18 cellular contexts compared by ENCODE assay signal in genomic region chr12:49348781-49349180, GRCh38. TPM values are rescaled to one million over a fixed set of nuclear protein-coding genes. Genes with fewer than 3 reads are reported as not detected.
A peak's percentile ranks its signal among the peaks of the same experiment; 100 is the strongest.
DNase-seq lines count a peak whose midpoint lies in the region; ATAC-seq and TF ChIP-seq lines count a peak whose summit lies in the region.
"Had no signal": no experiment of that assay in that cellular context is flagged by ENCODE, and none has a peak within 500 bp of the region (broad histone marks: within the 10 kb centered on the region; RNA-seq: fewer than 3 reads in every experiment).

No MANE protein-coding gene starts in this region.

- no peak overlapping the region for H2AFZ ChIP-seq in hepatocyte

- no peak for DNase-seq in CD8-positive, alpha-beta memory T cell
- no peak for DNase-seq in hepatocyte (ENCODE audit: low spot score)
- DNase-seq in HFFc6 = no peak
- no peak for DNase-seq in naive thymus-derived CD8-positive, alpha-beta T cell
- DNase-seq in AML-193 (lab: John Stamatoyannopoulos, UW) = no peak
- DNase-seq: BE2C, DMS53, foreskin melanocyte, KBM-7, left ventricle myocardium inferior, naive B cell, NCI-H1048, NCI-H2107 had no signal

- no peaks in the 10 kb centered on the region for H3K36me3 Mint-ChIP-seq in CD8-positive, alpha-beta memory T cell
- no peaks in the 10 kb centered on the region for H3K36me3 Mint-ChIP-seq in HFFc6 (ENCODE audit: low read depth)
- peaks cover 0 to 4% (median 0%) of the 10 kb centered on the region in 3 donors for H3K36me3 Mint-ChIP-seq in naive thymus-derived CD8-positive, alpha-beta T cell

- H3K4me3 ChIP-seq in CD8-positive, alpha-beta memory T cell (ENCODE audit: low read length) = no peak overlapping the region
- H3K4me3 ChIP-seq in hepatocyte = no peak overlapping the region
- H3K4me3 ChIP-seq in rectal smooth muscle tissue (ENCODE audit: low read length) = peak overlapping the region; percentile 28

- H3K4me1 ChIP-seq in CD8-positive, alpha-beta memory T cell (ENCODE audit: insufficient read depth, low read length) = peaks cover 33% of the 10 kb centered on the region
- peaks cover 39% of the 10 kb centered on the region for H3K4me1 ChIP-seq in hepatocyte (ENCODE audit: insufficient read depth)
- peaks cover 15% of the 10 kb centered on the region for H3K4me1 ChIP-seq in rectal smooth muscle tissue (ENCODE audit: control insufficient read depth, insufficient read depth, low read length)

- peaks cover 50 to 64% of the 10 kb centered on the region in 2 donors for H3K27me3 Mint-ChIP-seq in CD8-positive, alpha-beta memory T cell
- peaks cover 12% of the 10 kb centered on the region; the same call in 1 of the 2 replicates for H3K27me3 Mint-ChIP-seq in HFFc6 (ENCODE audit: insufficient read depth)
- H3K27me3 Mint-ChIP-seq in naive thymus-derived CD8-positive, alpha-beta T cell = peaks cover 16 to 82% (median 52%) of the 10 kb centered on the region in 5 donors

- no peaks in the 10 kb centered on the region for H3K36me3 ChIP-seq in CD8-positive, alpha-beta memory T cell (ENCODE audit: insufficient read depth, low read length)
- H3K36me3 ChIP-seq in hepatocyte (replicated peaks; ENCODE audit: insufficient read depth, low read depth) = no peaks in the 10 kb centered on the region
- no peaks in the 10 kb centered on the region for H3K36me3 ChIP-seq in rectal smooth muscle tissue (ENCODE audit: control insufficient read depth, insufficient read depth, low read length)
- H3K36me3 ChIP-seq: BE2C, left ventricle myocardium inferior, Peyer's patch had no signal

- no peak overlapping the region for H3K27ac Mint-ChIP-seq in CD8-positive, alpha-beta memory T cell
- H3K27ac Mint-ChIP-seq in HFFc6 = no peak overlapping the region
- no peak overlapping the region for H3K27ac Mint-ChIP-seq in naive thymus-derived CD8-positive, alpha-beta T cell
- H3K27ac Mint-ChIP-seq: naive B cell had no signal

- H3K4me1 Mint-ChIP-seq in CD8-positive, alpha-beta memory T cell = peaks cover 23 to 41% (median 28%) of the 10 kb centered on the region in 3 donors
- H3K4me1 Mint-ChIP-seq in HFFc6 (ENCODE audit: low read depth) = peaks cover 25% of the 10 kb centered on the region
- peaks cover 14 to 39% (median 32%) of the 10 kb centered on the region in 4 donors for H3K4me1 Mint-ChIP-seq in naive thymus-derived CD8-positive, alpha-beta T cell

- H3K9ac ChIP-seq in rectal smooth muscle tissue (ENCODE audit: low read length) = no peak overlapping the region

- no peaks in the 10 kb centered on the region for H3K9me2 ChIP-seq in hepatocyte (replicated peaks; ENCODE audit: insufficient read depth)

- POLR2A ChIA-PET in CD8-positive, alpha-beta memory T cell (lab: Charles Lee) = no interaction called here
- POLR2A ChIA-PET in naive thymus-derived CD8-positive, alpha-beta T cell (lab: Charles Lee) = no interaction called here

- no peaks in the 10 kb centered on the region for H3K9me3 ChIP-seq in CD8-positive, alpha-beta memory T cell (ENCODE audit: low read length)
- H3K9me3 ChIP-seq in hepatocyte (ENCODE audit: low read depth) = no peaks in the 10 kb centered on the region
- H3K9me3 ChIP-seq: BE2C, left ventricle myocardium inferior, Peyer's patch had no signal

- TF ChIP-seq CTCF in hepatocyte (IDR thresholded peaks at IDR 0.05; ENCODE audit: poor library complexity) = no peak
- TF ChIP-seq CTCF in HFFc6 (IDR thresholded peaks at IDR 0.05) = no peak

- peaks cover 51% of the 10 kb centered on the region for H3K27me3 ChIP-seq in CD8-positive, alpha-beta memory T cell (ENCODE audit: insufficient read depth, low read length, poor library complexity, severe bottlenecking)
- H3K27me3 ChIP-seq in hepatocyte (peaks cover 35% of the 10 kb centered on the region), rectal smooth muscle tissue (ENCODE audit: control insufficient read depth, insufficient read depth, low read length) (peaks cover 42% of the 10 kb centered on the region)

- no peak for ATAC-seq in naive thymus-derived CD8-positive, alpha-beta T cell

- peak overlapping the region; percentile 99 for H3K4me2 ChIP-seq in hepatocyte

- no peaks in the 10 kb centered on the region for H3K9me3 Mint-ChIP-seq in CD8-positive, alpha-beta memory T cell
- H3K9me3 Mint-ChIP-seq in HFFc6 = no peaks in the 10 kb centered on the region
- no peaks in the 10 kb centered on the region for H3K9me3 Mint-ChIP-seq in naive thymus-derived CD8-positive, alpha-beta T cell
- H3K9me3 Mint-ChIP-seq: naive B cell had no signal

- H3K79me2 ChIP-seq in hepatocyte = peaks cover 11% of the 10 kb centered on the region

- WGBS in hepatocyte (ENCODE audit: low lambda C conversion rate, missing lambda C conversion rate) = 88% methylated on average over 5 of the region's 5 CpGs

- CTCF ChIA-PET in CD8-positive, alpha-beta memory T cell (lab: Charles Lee) = interaction anchor here (0.7 to 6.8 kb wide), 6 partner anchors 9 to 157 kb away, joined by 3 to 102 read pairs (median 7); partner anchors contain the start of genes PRPH and SPATS2

- no peak overlapping the region for H3K27ac ChIP-seq in CD8-positive, alpha-beta memory T cell (ENCODE audit: low read depth, low read length)
- H3K27ac ChIP-seq in hepatocyte (peak overlapping the region; percentile 76), rectal smooth muscle tissue (ENCODE audit: low read depth, low read length) (no peak overlapping the region)
- H3K27ac ChIP-seq: HL-60, left ventricle myocardium inferior had no signal

- H3K4me3 Mint-ChIP-seq in CD8-positive, alpha-beta memory T cell = peak overlapping the region in 4 of 7 donors; percentile 5 to 32 (median 24)
- no peak overlapping the region for H3K4me3 Mint-ChIP-seq in HFFc6
- H3K4me3 Mint-ChIP-seq in naive thymus-derived CD8-positive, alpha-beta T cell = peak overlapping the region in 5 of 10 donors; percentile 7 to 56 (median 18)

- H4K20me1 ChIP-seq in hepatocyte (ENCODE audit: insufficient read depth, poor library complexity, severe bottlenecking) = no peaks in the 10 kb centered on the region

RNA-seq across cellular contexts. Expression of gene DNAJC22, which starts 2.1 kb away (rescaled TPM):
- total RNA-seq in CD8-positive, alpha-beta memory T cell = not detected
- not detected for polyA plus RNA-seq in CD8-positive, alpha-beta memory T cell
- 28.3 and 30.7 TPM in 2 replicates for total RNA-seq in hepatocyte
- 16.1 and 17.8 TPM in 2 replicates for polyA plus RNA-seq in hepatocyte
- total RNA-seq in HFFc6 (2021; fragmentation: NEBNext Ultra II Directional; extraction: Animal tissue kit (Norgen Biotek cat#: 25700)) = 1 to 10 TPM in 4 of 6 experiments, under 1 TPM in 2; 0.38 to 4.1 (median 2.6) TPM
- total RNA-seq in naive thymus-derived CD8-positive, alpha-beta T cell = not detected
- not detected for polyA plus RNA-seq in naive thymus-derived CD8-positive, alpha-beta T cell

RNA-seq across cellular contexts. Expression of gene C1QL4, which starts 11.8 kb away (rescaled TPM):
- not detected for total RNA-seq in CD8-positive, alpha-beta memory T cell
- polyA plus RNA-seq in CD8-positive, alpha-beta memory T cell = not detected
- not detected in 2 replicates for total RNA-seq in hepatocyte
- polyA plus RNA-seq in hepatocyte = not detected in 2 replicates
- total RNA-seq in HFFc6 (2021; fragmentation: NEBNext Ultra II Directional; extraction: Animal tissue kit (Norgen Biotek cat#: 25700)) = under 1 TPM in 5 of 6 experiments, not detected in 1; 0.14 to 0.48 (median 0.28) TPM
- not detected for total RNA-seq in naive thymus-derived CD8-positive, alpha-beta T cell
- polyA plus RNA-seq in naive thymus-derived CD8-positive, alpha-beta T cell = not detected
- total RNA-seq: endothelial cell of umbilical vein, left ventricle myocardium inferior, Peyer's patch had no signal
- polyA plus RNA-seq: endothelial cell of umbilical vein had no signal

RNA-seq across cellular contexts. Expression of gene SPATS2, which starts 18.5 kb away (rescaled TPM):
- 1 to 10 TPM; 9.1 to 9.4 TPM for total RNA-seq in CD8-positive, alpha-beta memory T cell
- polyA plus RNA-seq in CD8-positive, alpha-beta memory T cell = 7.6 TPM
- 24.9 and 26.5 TPM in 2 replicates for total RNA-seq in hepatocyte
- polyA plus RNA-seq in hepatocyte = 36.8 and 39.8 TPM in 2 replicates
- 10 to 100 TPM; 33.4 to 64.4 (median 50.9) TPM for total RNA-seq in HFFc6 (2021; fragmentation: NEBNext Ultra II Directional; extraction: Animal tissue kit (Norgen Biotek cat#: 25700))
- 1 to 10 TPM; 5.9 to 6.3 TPM for total RNA-seq in naive thymus-derived CD8-positive, alpha-beta T cell
- 1 to 10 TPM; 2.7 to 5.7 (median 3.9) TPM for polyA plus RNA-seq in naive thymus-derived CD8-positive, alpha-beta T cell

RNA-seq across cellular contexts. Expression of gene TROAP, which starts 25.7 kb away (rescaled TPM):
- 10 to 100 TPM; 33.6 to 35.0 TPM for total RNA-seq in CD8-positive, alpha-beta memory T cell
- polyA plus RNA-seq in CD8-positive, alpha-beta memory T cell = 0.79 TPM
- 3.4 and 4.1 TPM in 2 replicates for total RNA-seq in hepatocyte
- 8.0 and 12.5 TPM in 2 replicates for polyA plus RNA-seq in hepatocyte
- total RNA-seq in HFFc6 (2021; fragmentation: NEBNext Ultra II Directional; extraction: Animal tissue kit (Norgen Biotek cat#: 25700)) = 10 to 100 TPM; 14.1 to 37.4 (median 34.5) TPM
- total RNA-seq in naive thymus-derived CD8-positive, alpha-beta T cell = 1 to 10 TPM in 1 of 2 experiments, under 1 TPM in 1; 0.62 to 1.7 TPM
- polyA plus RNA-seq in naive thymus-derived CD8-positive, alpha-beta T cell = under 1 TPM in 1 of 3 donors, not detected in 2; 0.24 TPM

RNA-seq across cellular contexts. Expression of gene PRPH, which starts 53.8 kb away (rescaled TPM):
- total RNA-seq in CD8-positive, alpha-beta memory T cell = not detected
- polyA plus RNA-seq in CD8-positive, alpha-beta memory T cell = not detected
- 0.70 and 1.1 TPM in 2 replicates for total RNA-seq in hepatocyte
- polyA plus RNA-seq in hepatocyte = 1.3 and 1.7 TPM in 2 replicates
- not detected for total RNA-seq in HFFc6 (2021; fragmentation: NEBNext Ultra II Directional; extraction: Animal tissue kit (Norgen Biotek cat#: 25700))
- total RNA-seq in naive thymus-derived CD8-positive, alpha-beta T cell = not detected
- not detected for polyA plus RNA-seq in naive thymus-derived CD8-positive, alpha-beta T cell
- total RNA-seq: endothelial cell of umbilical vein, left ventricle myocardium inferior, renal cortical epithelial cell had no signal
- polyA plus RNA-seq: endothelial cell of umbilical vein had no signal
